Comparison of ENCODE assay signal across 31 cellular contexts in the genomic region with DNA sequence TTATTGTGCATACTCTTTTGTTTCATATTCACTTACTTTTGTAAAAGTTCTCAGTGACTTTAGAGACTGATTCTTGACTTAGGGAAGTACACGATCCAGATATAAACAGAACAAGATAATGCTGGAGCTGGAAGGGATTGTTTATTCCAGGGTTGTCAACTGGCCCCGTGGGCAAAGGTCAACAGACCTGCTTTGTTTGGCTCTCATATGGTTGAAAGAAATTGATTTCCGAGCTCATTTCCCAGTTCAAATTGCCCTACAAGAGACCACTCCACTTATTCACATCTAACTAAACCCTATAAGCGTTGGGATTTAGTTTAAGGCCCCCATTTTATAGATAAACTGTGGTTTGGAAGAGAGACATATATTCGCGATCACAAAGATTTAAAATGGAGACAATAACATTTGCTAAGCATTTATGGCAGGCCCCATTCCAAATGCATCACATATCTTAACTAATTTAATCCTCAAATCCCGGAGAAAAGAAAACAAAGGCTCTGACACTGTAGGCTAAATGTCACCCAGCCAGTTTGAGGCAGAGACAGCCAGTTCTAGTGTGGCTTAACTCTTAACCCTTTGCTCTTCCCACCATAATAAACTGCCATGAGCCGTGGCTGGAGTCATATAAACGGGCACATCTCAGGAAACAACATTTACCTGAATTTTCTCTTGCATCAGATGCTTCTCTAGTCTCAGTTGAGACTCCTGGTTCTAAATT. TPM values are rescaled to one million over a fixed set of nuclear protein-coding genes. Genes with fewer than 3 reads are reported as not detected.
A peak's percentile ranks its signal among the peaks of the same experiment; 100 is the strongest.
DNase-seq lines count a peak whose midpoint lies in the region; ATAC-seq and TF ChIP-seq lines count a peak whose summit lies in the region.
"Had no signal": no experiment of that assay in that cellular context is flagged by ENCODE, and none has a peak within 500 bp of the region (broad histone marks: within the 10 kb centered on the region; RNA-seq: fewer than 3 reads in every experiment).

No MANE protein-coding gene starts in this region.

- H3K36me3 Mint-ChIP-seq in nephron (ENCODE audit: low read depth) (no peaks in the 10 kb centered on the region), type B pancreatic cell (no peaks in the 10 kb centered on the region)
- H3K36me3 Mint-ChIP-seq in stimulated activated naive B cell treated with anti-CD40 and anti-IgM and Interleukin-4, amounts not matched to agents 10 μg/mL and 1 μg/mL and 100 μg/mL, for 72 hours, result no peaks in the 10 kb centered on the region
- H3K36me3 Mint-ChIP-seq in stimulated activated memory B cell treated with anti-CD40 and anti-IgM and Interleukin-4, amounts not matched to agents 10 μg/mL and 1 μg/mL and 100 μg/mL, for 72 hours, result no peaks in the 10 kb centered on the region
- H3K36me3 Mint-ChIP-seq: brain; CD4-positive, CD25-positive, alpha-beta regulatory T cell; immature natural killer cell; stimulated activated effector memory CD8-positive, alpha-beta T cell treated with anti-CD3 and anti-CD28 coated beads, Interleukin-12 subunit alpha, Interleukin-12 subunit beta, amount 100 ng/mL, for 72 hours had no signal

- H3K36me3 ChIP-seq in Loucy (ENCODE audit: insufficient read depth, low read length) (no peaks in the 10 kb centered on the region), esophagus squamous epithelium (no peaks in the 10 kb centered on the region)
- H3K36me3 ChIP-seq: uterus had no signal

- no peak overlapping the region for H3K9ac ChIP-seq in Loucy (ENCODE audit: low read depth, low read length, poor library complexity, severe bottlenecking)
- H3K9ac ChIP-seq: GM23248 had no signal

- TF ChIP-seq POLR2A in esophagus squamous epithelium (IDR thresholded peaks at IDR 0.05), result no peak

- H3K4me1 Mint-ChIP-seq in nephron (peaks cover 73% of the 10 kb centered on the region), type B pancreatic cell (ENCODE audit: unreplicated experiment) (peaks cover 19% of the 10 kb centered on the region)
- H3K4me1 Mint-ChIP-seq in stimulated activated naive B cell treated with anti-CD40 and anti-IgM and Interleukin-4, amounts not matched to agents 10 μg/mL and 1 μg/mL and 100 μg/mL, for 72 hours, result peaks cover 6 to 10% of the 10 kb centered on the region in 2 donors
- no peaks in the 10 kb centered on the region for H3K4me1 Mint-ChIP-seq in stimulated activated memory B cell treated with anti-CD40 and anti-IgM and Interleukin-4, amounts not matched to agents 10 μg/mL and 1 μg/mL and 100 μg/mL, for 72 hours
- H3K4me1 Mint-ChIP-seq: CD4-positive, CD25-positive, alpha-beta regulatory T cell; immature natural killer cell had no signal

- H3K27ac ChIP-seq in esophagus squamous epithelium, result peak overlapping the region; percentile 11 to 76 (median 58)
- H3K27ac ChIP-seq: GM23248, uterus had no signal

- TF ChIP-seq CTCF in Loucy (conservative IDR thresholded peaks at IDR 0.05; ENCODE audit: low read length) (no peak), esophagus squamous epithelium (IDR thresholded peaks at IDR 0.05) (no peak), nephron (IDR thresholded peaks at IDR 0.05; ENCODE audit: unreplicated experiment in 3 of 3) (no peak), type B pancreatic cell (conservative IDR thresholded peaks at IDR 0.05) (no peak)

- H3K9me3 Mint-ChIP-seq in nephron, result no peaks in the 10 kb centered on the region
- no peaks in the 10 kb centered on the region for H3K9me3 Mint-ChIP-seq in type B pancreatic cell
- H3K9me3 Mint-ChIP-seq in stimulated activated naive B cell treated with anti-CD40 and anti-IgM and Interleukin-4, amounts not matched to agents 10 μg/mL and 1 μg/mL and 100 μg/mL, for 72 hours, result no peaks in the 10 kb centered on the region
- H3K9me3 Mint-ChIP-seq in stimulated activated memory B cell treated with anti-CD40 and anti-IgM and Interleukin-4, amounts not matched to agents 10 μg/mL and 1 μg/mL and 100 μg/mL, for 72 hours, result no peaks in the 10 kb centered on the region
- H3K9me3 Mint-ChIP-seq: activated CD4-positive, alpha-beta memory T cell treated with anti-CD3 and anti-CD28 coated beads, Interleukin-2, amount 10 ng/mL, durations not matched to agents 7 days and 5 days; brain; CD4-positive, CD25-positive, alpha-beta regulatory T cell; stimulated activated effector memory CD8-positive, alpha-beta T cell treated with anti-CD3 and anti-CD28 coated beads, Interleukin-12 subunit alpha, Interleukin-12 subunit beta, amount 100 ng/mL, for 72 hours had no signal

- H3K27me3 ChIP-seq in Loucy (ENCODE audit: insufficient read depth, low read length, poor library complexity, severe bottlenecking), result no peaks in the 10 kb centered on the region
- no peaks in the 10 kb centered on the region for H3K27me3 ChIP-seq in esophagus squamous epithelium
- H3K27me3 ChIP-seq: uterus had no signal

- no peaks in the 10 kb centered on the region for H3K9me2 ChIP-seq in Loucy (replicated peaks; ENCODE audit: low read depth, low read length)

- H3K4me1 ChIP-seq in Loucy (ENCODE audit: insufficient read depth, low read length, poor library complexity, severe bottlenecking) (no peaks in the 10 kb centered on the region), esophagus squamous epithelium (peaks cover 13 to 88% (median 36%) of the 10 kb centered on the region in 3 donors)
- H3K4me1 ChIP-seq: uterus had no signal

- no peak for ATAC-seq in stimulated activated naive B cell treated with anti-CD40 and anti-IgM and Interleukin-4, amounts not matched to agents 10 μg/mL and 1 μg/mL and 100 μg/mL, for 72 hours (replicated peaks)
- ATAC-seq in GM18861 (IDR thresholded peaks at IDR 0.05; ENCODE audit: unreplicated experiment), result no peak
- ATAC-seq in stimulated activated memory B cell treated with anti-CD40 and anti-IgM and Interleukin-4, amounts not matched to agents 10 μg/mL and 1 μg/mL and 100 μg/mL, for 72 hours, result no peak
- ATAC-seq: left ventricle myocardium superior; stimulated activated effector memory CD8-positive, alpha-beta T cell treated with anti-CD3 and anti-CD28 coated beads, Interleukin-12 subunit alpha, Interleukin-12 subunit beta, amount 100 ng/mL, for 72 hours had no signal

- H3K4me2 ChIP-seq in Loucy (ENCODE audit: low read depth, low read length, poor library complexity, severe bottlenecking), result no peak overlapping the region

- H3F3A ChIP-seq in Loucy (ENCODE audit: low read depth), result no peaks in the 10 kb centered on the region

- H3K9me3 ChIP-seq in Loucy (ENCODE audit: insufficient read depth, low read depth, low read length) (no peaks in the 10 kb centered on the region), esophagus squamous epithelium (no peaks in the 10 kb centered on the region)
- H3K9me3 ChIP-seq: uterus had no signal

- H3K4me3 ChIP-seq in Loucy (ENCODE audit: low read length, poor library complexity, severe bottlenecking) (no peak overlapping the region), esophagus squamous epithelium (no peak overlapping the region)
- H3K4me3 ChIP-seq: GM23248, uterus had no signal

- H4K20me1 ChIP-seq in Loucy (ENCODE audit: insufficient read depth, low read length, poor library complexity, severe bottlenecking), result no peaks in the 10 kb centered on the region

- intact Hi-C loops in esophagus squamous epithelium (cut with DNase I), result no loop called here

- DNase-seq in esophagus squamous epithelium (lab: John Stamatoyannopoulos, UW), result no peak
- no peak for DNase-seq in type B pancreatic cell (ENCODE audit: extremely low spot score, unreplicated experiment)
- no peak for DNase-seq in stimulated activated naive B cell treated with anti-CD40 and anti-IgM and Interleukin-4, amounts not matched to agents 10 μg/mL and 1 μg/mL and 100 μg/mL, for 72 hours
- DNase-seq: activated CD4-positive, alpha-beta memory T cell treated with anti-CD3 and anti-CD28 coated beads, Interleukin-2, amount 10 ng/mL, durations not matched to agents 7 days and 5 days; activated CD4-positive, CD25-positive, alpha-beta regulatory T cell treated with anti-CD3 and anti-CD28 coated beads, Interleukin-2, amount 50 U/mL, for 72 hours; activated gamma-delta T cell; CD4-positive, CD25-positive, alpha-beta regulatory T cell; DMS 273 treated with DMSO at 0.1 percent for 48 hours; effector CD4-positive, alpha-beta T cell; erythroblast; GM23248; hippocampal formation; immature natural killer cell; KG1; left ventricle myocardium superior; NCI-H146; NCI-H526 treated with DMSO at 0.1 percent for 48 hours; occipital lobe; uterus had no signal

- H3K27ac Mint-ChIP-seq in nephron (peak overlapping the region; percentile 57 to 85 (median 81)), type B pancreatic cell (peak overlapping the region; percentile 69)
- no peak overlapping the region for H3K27ac Mint-ChIP-seq in stimulated activated naive B cell treated with anti-CD40 and anti-IgM and Interleukin-4, amounts not matched to agents 10 μg/mL and 1 μg/mL and 100 μg/mL, for 72 hours
- no peak overlapping the region for H3K27ac Mint-ChIP-seq in stimulated activated memory B cell treated with anti-CD40 and anti-IgM and Interleukin-4, amounts not matched to agents 10 μg/mL and 1 μg/mL and 100 μg/mL, for 72 hours
- H3K27ac Mint-ChIP-seq: activated CD4-positive, alpha-beta memory T cell treated with anti-CD3 and anti-CD28 coated beads, Interleukin-2, amount 10 ng/mL, durations not matched to agents 7 days and 5 days; CD4-positive, CD25-positive, alpha-beta regulatory T cell; immature natural killer cell; stimulated activated effector memory CD8-positive, alpha-beta T cell treated with anti-CD3 and anti-CD28 coated beads, Interleukin-12 subunit alpha, Interleukin-12 subunit beta, amount 100 ng/mL, for 72 hours had no signal

- H3K27me3 Mint-ChIP-seq in nephron (ENCODE audit: low read depth), result peaks cover 3% of the 10 kb centered on the region
- no peaks in the 10 kb centered on the region for H3K27me3 Mint-ChIP-seq in type B pancreatic cell
- H3K27me3 Mint-ChIP-seq in stimulated activated naive B cell treated with anti-CD40 and anti-IgM and Interleukin-4, amounts not matched to agents 10 μg/mL and 1 μg/mL and 100 μg/mL, for 72 hours, result peaks cover 9 to 22% of the 10 kb centered on the region in 2 donors
- peaks cover 43% of the 10 kb centered on the region for H3K27me3 Mint-ChIP-seq in stimulated activated memory B cell treated with anti-CD40 and anti-IgM and Interleukin-4, amounts not matched to agents 10 μg/mL and 1 μg/mL and 100 μg/mL, for 72 hours
- H3K27me3 Mint-ChIP-seq: brain had no signal

- no peaks in the 10 kb centered on the region for H3K79me2 ChIP-seq in Loucy (ENCODE audit: insufficient read depth, low read length)

- WGBS in esophagus squamous epithelium, 2 donors, result 26 to 38% methylated on average over 9 of the region's 9 CpGs

- H2AFZ ChIP-seq in Loucy (ENCODE audit: low read length), result peak overlapping the region; percentile 42; the same call in 1 of the 2 replicates
- H2AFZ ChIP-seq: GM23248 had no signal

- no peak overlapping the region for H3K4me3 Mint-ChIP-seq in nephron
- peak overlapping the region; percentile 38 for H3K4me3 Mint-ChIP-seq in type B pancreatic cell
- no peak overlapping the region for H3K4me3 Mint-ChIP-seq in stimulated activated naive B cell treated with anti-CD40 and anti-IgM and Interleukin-4, amounts not matched to agents 10 μg/mL and 1 μg/mL and 100 μg/mL, for 72 hours
- H3K4me3 Mint-ChIP-seq in stimulated activated memory B cell treated with anti-CD40 and anti-IgM and Interleukin-4, amounts not matched to agents 10 μg/mL and 1 μg/mL and 100 μg/mL, for 72 hours, result no peak overlapping the region
- H3K4me3 Mint-ChIP-seq: activated CD4-positive, alpha-beta memory T cell treated with anti-CD3 and anti-CD28 coated beads, Interleukin-2, amount 10 ng/mL, durations not matched to agents 7 days and 5 days; brain; CD4-positive, CD25-positive, alpha-beta regulatory T cell; immature natural killer cell; stimulated activated effector memory CD8-positive, alpha-beta T cell treated with anti-CD3 and anti-CD28 coated beads, Interleukin-12 subunit alpha, Interleukin-12 subunit beta, amount 100 ng/mL, for 72 hours had no signal

RNA-seq across cellular contexts. Expression of gene REG4, which starts 20.6 kb away (rescaled TPM):
- total RNA-seq in esophagus squamous epithelium (not detected), type B pancreatic cell (ENCODE audit: low replicate concordance) (4.3 and 5.8 TPM in 2 replicates)
- total RNA-seq: activated CD4-positive, alpha-beta memory T cell treated with anti-CD3 and anti-CD28 coated beads, Interleukin-2, amount 10 ng/mL, durations not matched to agents 7 days and 5 days; CD4-positive, CD25-positive, alpha-beta regulatory T cell; chondrocyte; frontal cortex; GM23248; left ventricle myocardium superior; occipital lobe; renal cortical epithelial cell; RPMI7951; temporal lobe; uterus had no signal

RNA-seq across cellular contexts. Expression of gene HMGCS2, which starts 21.9 kb away (rescaled TPM):
- 10 to 100 TPM in 1 of 4 donors, 1 to 10 TPM in 2, not detected in 1; 1.1 to 27.0 (median 2.5) TPM for total RNA-seq in esophagus squamous epithelium
- 19.1 and 34.7 TPM in 2 replicates for total RNA-seq in type B pancreatic cell (ENCODE audit: low replicate concordance)
- total RNA-seq: activated CD4-positive, alpha-beta memory T cell treated with anti-CD3 and anti-CD28 coated beads, Interleukin-2, amount 10 ng/mL, durations not matched to agents 7 days and 5 days; CD4-positive, CD25-positive, alpha-beta regulatory T cell; chondrocyte; frontal cortex; GM23248; occipital lobe; renal cortical epithelial cell; RPMI7951; T-helper 1 cell treated with Interleukin-12 subunit alpha and Interleukin-12 subunit beta and Interleukin-4 antibody, amounts not matched to agents 30 ng/mL and 1 ng/mL, for 36 hours; temporal lobe had no signal

Comparison
In these comparisons a context has a peak if more than half of its experiments do, and no peak if none do; other contexts are left out.
1. H3K27ac Mint-ChIP-seq: peak in nephron (3 of 3) and type B pancreatic cell (single experiment); none in stimulated activated naive B cell treated with anti-CD40 and anti-IgM and Interleukin-4, amounts not matched to agents 10 μg/mL and 1 μg/mL and 100 μg/mL, for 72 hours (single experiment) and stimulated activated memory B cell treated with anti-CD40 and anti-IgM and Interleukin-4, amounts not matched to agents 10 μg/mL and 1 μg/mL and 100 μg/mL, for 72 hours (single experiment).